Comparison of ENCODE assay signal across 1 cellular context in genomic region chr22:35230839-35231584, GRCh38.
TF ChIP-seq lines count a peak whose summit lies in the region.

No MANE protein-coding gene starts in this region.

TF ChIP-seq in WTC11, 78 proteins besides CTCF, POLR2A, EP300 and RAD21 (continued from another document):
- TF ChIP-seq, protein P1, sequence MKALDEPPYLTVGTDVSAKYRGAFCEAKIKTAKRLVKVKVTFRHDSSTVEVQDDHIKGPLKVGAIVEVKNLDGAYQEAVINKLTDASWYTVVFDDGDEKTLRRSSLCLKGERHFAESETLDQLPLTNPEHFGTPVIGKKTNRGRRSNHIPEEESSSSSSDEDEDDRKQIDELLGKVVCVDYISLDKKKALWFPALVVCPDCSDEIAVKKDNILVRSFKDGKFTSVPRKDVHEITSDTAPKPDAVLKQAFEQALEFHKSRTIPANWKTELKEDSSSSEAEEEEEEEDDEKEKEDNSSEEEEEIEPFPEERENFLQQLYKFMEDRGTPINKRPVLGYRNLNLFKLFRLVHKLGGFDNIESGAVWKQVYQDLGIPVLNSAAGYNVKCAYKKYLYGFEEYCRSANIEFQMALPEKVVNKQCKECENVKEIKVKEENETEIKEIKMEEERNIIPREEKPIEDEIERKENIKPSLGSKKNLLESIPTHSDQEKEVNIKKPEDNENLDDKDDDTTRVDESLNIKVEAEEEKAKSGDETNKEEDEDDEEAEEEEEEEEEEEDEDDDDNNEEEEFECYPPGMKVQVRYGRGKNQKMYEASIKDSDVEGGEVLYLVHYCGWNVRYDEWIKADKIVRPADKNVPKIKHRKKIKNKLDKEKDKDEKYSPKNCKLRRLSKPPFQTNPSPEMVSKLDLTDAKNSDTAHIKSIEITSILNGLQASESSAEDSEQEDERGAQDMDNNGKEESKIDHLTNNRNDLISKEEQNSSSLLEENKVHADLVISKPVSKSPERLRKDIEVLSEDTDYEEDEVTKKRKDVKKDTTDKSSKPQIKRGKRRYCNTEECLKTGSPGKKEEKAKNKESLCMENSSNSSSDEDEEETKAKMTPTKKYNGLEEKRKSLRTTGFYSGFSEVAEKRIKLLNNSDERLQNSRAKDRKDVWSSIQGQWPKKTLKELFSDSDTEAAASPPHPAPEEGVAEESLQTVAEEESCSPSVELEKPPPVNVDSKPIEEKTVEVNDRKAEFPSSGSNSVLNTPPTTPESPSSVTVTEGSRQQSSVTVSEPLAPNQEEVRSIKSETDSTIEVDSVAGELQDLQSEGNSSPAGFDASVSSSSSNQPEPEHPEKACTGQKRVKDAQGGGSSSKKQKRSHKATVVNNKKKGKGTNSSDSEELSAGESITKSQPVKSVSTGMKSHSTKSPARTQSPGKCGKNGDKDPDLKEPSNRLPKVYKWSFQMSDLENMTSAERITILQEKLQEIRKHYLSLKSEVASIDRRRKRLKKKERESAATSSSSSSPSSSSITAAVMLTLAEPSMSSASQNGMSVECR (CRISPR knock-in tag; IDR thresholded peaks at IDR 0.05; ENCODE audit: borderline replicate concordance), result no peak
- TF ChIP-seq, protein P2, sequence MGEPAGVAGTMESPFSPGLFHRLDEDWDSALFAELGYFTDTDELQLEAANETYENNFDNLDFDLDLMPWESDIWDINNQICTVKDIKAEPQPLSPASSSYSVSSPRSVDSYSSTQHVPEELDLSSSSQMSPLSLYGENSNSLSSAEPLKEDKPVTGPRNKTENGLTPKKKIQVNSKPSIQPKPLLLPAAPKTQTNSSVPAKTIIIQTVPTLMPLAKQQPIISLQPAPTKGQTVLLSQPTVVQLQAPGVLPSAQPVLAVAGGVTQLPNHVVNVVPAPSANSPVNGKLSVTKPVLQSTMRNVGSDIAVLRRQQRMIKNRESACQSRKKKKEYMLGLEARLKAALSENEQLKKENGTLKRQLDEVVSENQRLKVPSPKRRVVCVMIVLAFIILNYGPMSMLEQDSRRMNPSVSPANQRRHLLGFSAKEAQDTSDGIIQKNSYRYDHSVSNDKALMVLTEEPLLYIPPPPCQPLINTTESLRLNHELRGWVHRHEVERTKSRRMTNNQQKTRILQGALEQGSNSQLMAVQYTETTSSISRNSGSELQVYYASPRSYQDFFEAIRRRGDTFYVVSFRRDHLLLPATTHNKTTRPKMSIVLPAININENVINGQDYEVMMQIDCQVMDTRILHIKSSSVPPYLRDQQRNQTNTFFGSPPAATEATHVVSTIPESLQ (CRISPR knock-in tag; IDR thresholded peaks at IDR 0.05), result no peak
- TF ChIP-seq CREM (CRISPR knock-in tag; IDR thresholded peaks at IDR 0.05), result no peak
- TF ChIP-seq JUN (CRISPR knock-in tag; IDR thresholded peaks at IDR 0.05), result no peak
